ENCODE assay signal across 13 cellular contexts in the genomic region with DNA sequence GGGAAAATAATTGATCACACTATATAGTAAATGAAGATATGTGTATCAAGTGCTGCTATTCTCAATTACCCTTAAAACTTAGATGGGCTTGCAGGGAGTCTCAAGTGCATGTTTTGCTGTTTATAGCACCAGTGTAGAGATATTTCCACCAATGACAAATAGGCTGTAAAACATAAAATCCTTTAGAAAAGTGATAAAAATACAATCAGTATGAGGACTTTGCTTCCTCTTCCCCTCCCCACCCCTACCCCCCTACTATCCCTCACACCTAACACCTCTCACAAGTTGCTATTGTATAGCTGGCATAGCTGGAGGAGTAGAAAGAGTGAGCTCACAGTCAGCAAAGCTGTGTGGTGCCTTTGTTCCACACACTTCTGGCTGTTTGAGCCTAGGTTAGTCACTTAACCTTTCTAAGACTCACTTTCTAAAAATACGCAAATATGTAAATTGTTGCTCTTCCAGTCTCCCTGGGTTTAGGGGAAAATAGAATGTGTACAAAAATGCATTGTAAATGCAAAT.
DNase-seq lines count a peak whose midpoint lies in the region; ATAC-seq, FAIRE-seq and TF ChIP-seq lines count a peak whose summit lies in the region.
"Had no signal": no experiment of that assay in that cellular context is flagged by ENCODE, and none has a peak within 500 bp of the region (broad histone marks: within the 10 kb centered on the region; RNA-seq: fewer than 3 reads in every experiment).

No MANE protein-coding gene starts in this region.

- no peaks in the 10 kb centered on the region for H3K79me2 ChIP-seq in KMS-11 (ENCODE audit: insufficient read depth, low read depth)

- H3K27ac ChIP-seq in KMS-11 (no peak overlapping the region), iPS DF 6.9 (ENCODE audit: low read length) (no peak overlapping the region), body of pancreas (no peak overlapping the region)

- no peak overlapping the region for H3K9ac ChIP-seq in KMS-11

- FAIRE-seq in GM12891 (lab: Jason Lieb, UNC), result peak; percentile 69

- no peak overlapping the region for H3K4me3 ChIP-seq in KMS-11 (IDR thresholded peaks at IDR 0.05; ENCODE audit: insufficient read depth, low read depth, low read length)
- no peak overlapping the region for H3K4me3 ChIP-seq in iPS DF 6.9 (ENCODE audit: low read length)
- H3K4me3 ChIP-seq in body of pancreas, result no peak overlapping the region

- peak; percentile 4; the same call in 1 of the 2 replicates for TF ChIP-seq CTCF in KMS-11 (conservative IDR thresholded peaks at IDR 0.05; ENCODE audit: low read depth, low read length)
- TF ChIP-seq CTCF in body of pancreas (IDR thresholded peaks at IDR 0.05), result no peak

- TF ChIP-seq POLR2A in GM12891 (IDR thresholded peaks at IDR 0.05; ENCODE audit: low read depth, low read length) (no peak), erythroblast (IDR thresholded peaks at IDR 0.05; ENCODE audit: low read length) (no peak), body of pancreas (IDR thresholded peaks at IDR 0.05) (no peak)

- intact Hi-C loops in body of pancreas (cut with DNase I) (loop anchor here (10.0 kb wide), 1 partner anchor 416 kb away; no protein-coding TSS in a partner anchor), posterior vena cava (cut with DNase I) (loop anchor here (1.0 to 10.0 kb wide), 2 partner anchors 21 to 126 kb away; no protein-coding TSS in a partner anchor)

- ATAC-seq in GM21723 (IDR thresholded peaks at IDR 0.05; ENCODE audit: unreplicated experiment), result peak; percentile 16
- no peak for ATAC-seq in HG03108 (IDR thresholded peaks at IDR 0.05; ENCODE audit: unreplicated experiment)
- no peak for ATAC-seq in body of pancreas

- no peak for DNase-seq in GM12891 (ENCODE audit: insufficient read length, low spot score)
- DNase-seq in iPS DF 6.9 (ENCODE audit: low read depth, low spot score), result peak; percentile 9
- DNase-seq in erythroblast (lab: John Stamatoyannopoulos, UW), result no peak
- no peak for DNase-seq in body of pancreas
- no peak for DNase-seq in posterior vena cava (ENCODE audit: low spot score)
- DNase-seq: activated CD4-positive, CD25-positive, alpha-beta regulatory T cell treated with anti-CD3 and anti-CD28 coated beads, Interleukin-2, amount 50 U/mL, for 72 hours; activated T-cell treated with anti-CD3 and anti-CD28 coated beads, Interleukin-2, amount 50 U/mL, for 48 hours; left cardiac atrium had no signal

- H2AFZ ChIP-seq in KMS-11 (ENCODE audit: low read depth), result no peak overlapping the region

- H3K9me3 ChIP-seq in iPS DF 6.9 (ENCODE audit: control insufficient read depth, insufficient read depth, low read length), result no peaks in the 10 kb centered on the region
- no peaks in the 10 kb centered on the region for H3K9me3 ChIP-seq in body of pancreas
- H3K9me3 ChIP-seq: neutrophil, suprapubic skin had no signal

- no peaks in the 10 kb centered on the region for H4K20me1 ChIP-seq in KMS-11 (ENCODE audit: insufficient read depth)

- WGBS in iPS DF 6.9 (ENCODE audit: insufficient coverage, insufficient read length), result no CpG with 5 or more reads among the region's 1 CpG
- 73 to 78% methylated on average over 1 of the region's 1 CpG for WGBS in body of pancreas, 2 donors

- H3K27me3 ChIP-seq in KMS-11 (ENCODE audit: insufficient read depth, low read depth), result no peaks in the 10 kb centered on the region
- no peaks in the 10 kb centered on the region for H3K27me3 ChIP-seq in iPS DF 6.9 (ENCODE audit: control insufficient read depth, insufficient read depth, low read length)
- no peaks in the 10 kb centered on the region for H3K27me3 ChIP-seq in body of pancreas
- H3K27me3 ChIP-seq: neutrophil, suprapubic skin had no signal

- H3K4me1 ChIP-seq in KMS-11 (ENCODE audit: low read depth, poor library complexity, severe bottlenecking), result peaks cover 20% of the 10 kb centered on the region
- no peaks in the 10 kb centered on the region for H3K4me1 ChIP-seq in iPS DF 6.9 (ENCODE audit: control insufficient read depth, insufficient read depth, low read length)
- peaks cover 10% of the 10 kb centered on the region for H3K4me1 ChIP-seq in body of pancreas

- no peak overlapping the region for H3K4me2 ChIP-seq in KMS-11

- H3K36me3 ChIP-seq in KMS-11 (ENCODE audit: insufficient read depth), result no peaks in the 10 kb centered on the region
- H3K36me3 ChIP-seq in iPS DF 6.9 (ENCODE audit: control insufficient read depth, insufficient read depth, low read length), result no peaks in the 10 kb centered on the region
- no peaks in the 10 kb centered on the region for H3K36me3 ChIP-seq in body of pancreas (replicated peaks in 1 of 2; ENCODE audit: insufficient read depth in 1 of 2, low read depth in 2 of 2)
- H3K36me3 ChIP-seq: neutrophil, suprapubic skin had no signal

TF ChIP-seq in GM12891, 5 proteins besides CTCF, POLR2A, EP300 and RAD21:
- TF ChIP-seq POLR2AphosphoS5 (IDR thresholded peaks at IDR 0.05; ENCODE audit: low read depth, low read length), result no peak
- no peak for TF ChIP-seq POU2F2 (IDR thresholded peaks at IDR 0.05; ENCODE audit: low read depth, low read length)
- TF ChIP-seq PAX5 (IDR thresholded peaks at IDR 0.05; ENCODE audit: insufficient read depth, low read length, severe bottlenecking), result no peak
- no peak for TF ChIP-seq SPI1 (IDR thresholded peaks at IDR 0.05; ENCODE audit: low read depth, low read length)
- no peak for TF ChIP-seq TAF1 (IDR thresholded peaks at IDR 0.05; ENCODE audit: low read depth, low read length)
